In the genomic region with DNA sequence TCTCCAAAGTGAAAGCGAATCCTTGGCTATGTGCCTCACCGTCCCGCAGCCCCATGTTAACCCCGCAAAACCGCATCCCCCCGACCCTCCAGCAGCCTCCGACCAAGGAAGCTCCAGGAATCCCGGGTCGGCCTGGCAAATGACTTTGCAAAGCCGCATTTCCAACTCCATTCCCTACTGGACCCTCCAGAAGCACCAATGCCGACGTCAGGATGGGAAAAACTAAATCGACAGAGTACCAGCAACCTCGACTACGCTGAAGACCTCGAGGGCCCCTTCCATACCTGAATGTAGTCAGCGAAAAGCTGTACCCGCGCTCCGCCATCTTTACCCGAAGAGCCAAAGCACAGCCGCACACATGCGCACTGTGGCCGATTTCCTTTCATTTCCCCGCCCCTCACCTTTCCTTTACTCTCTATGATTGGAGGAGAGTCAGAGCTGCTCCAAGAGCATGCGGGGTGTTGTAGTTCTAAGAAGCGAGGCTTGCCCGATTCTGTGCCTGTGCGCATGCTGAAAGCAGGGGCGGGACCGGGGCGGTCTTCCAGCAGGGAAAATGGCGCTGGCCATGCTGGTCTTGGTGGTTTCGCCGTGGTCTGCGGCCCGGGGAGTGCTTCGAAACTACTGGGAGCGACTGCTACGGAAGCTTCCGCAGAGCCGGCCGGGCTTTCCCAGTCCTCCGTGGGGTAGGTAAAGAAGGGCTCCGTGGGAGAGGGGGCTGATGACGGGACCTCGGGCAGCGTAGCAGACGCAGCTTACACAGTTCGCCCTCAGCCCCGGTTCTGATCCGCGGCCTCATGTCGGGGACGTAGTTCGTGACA, we compare ENCODE assay signal across 1 cellular context.
A peak's percentile ranks its signal among the peaks of the same experiment; 100 is the strongest.
TF ChIP-seq lines count a peak whose summit lies in the region.

A gene (plus strand): TSS at position 543 of the 818 bp plus-strand sequence. CDS start 11 bp downstream, at position 554.
A gene (minus strand): TSS at position 341 of the 818 bp plus-strand sequence. CDS start 16 bp downstream, at position 325.

TF ChIP-seq in K562, 482 proteins besides CTCF, POLR2A, EP300 and RAD21 (continued from another document and continues in another):
- TF ChIP-seq, protein P1, sequence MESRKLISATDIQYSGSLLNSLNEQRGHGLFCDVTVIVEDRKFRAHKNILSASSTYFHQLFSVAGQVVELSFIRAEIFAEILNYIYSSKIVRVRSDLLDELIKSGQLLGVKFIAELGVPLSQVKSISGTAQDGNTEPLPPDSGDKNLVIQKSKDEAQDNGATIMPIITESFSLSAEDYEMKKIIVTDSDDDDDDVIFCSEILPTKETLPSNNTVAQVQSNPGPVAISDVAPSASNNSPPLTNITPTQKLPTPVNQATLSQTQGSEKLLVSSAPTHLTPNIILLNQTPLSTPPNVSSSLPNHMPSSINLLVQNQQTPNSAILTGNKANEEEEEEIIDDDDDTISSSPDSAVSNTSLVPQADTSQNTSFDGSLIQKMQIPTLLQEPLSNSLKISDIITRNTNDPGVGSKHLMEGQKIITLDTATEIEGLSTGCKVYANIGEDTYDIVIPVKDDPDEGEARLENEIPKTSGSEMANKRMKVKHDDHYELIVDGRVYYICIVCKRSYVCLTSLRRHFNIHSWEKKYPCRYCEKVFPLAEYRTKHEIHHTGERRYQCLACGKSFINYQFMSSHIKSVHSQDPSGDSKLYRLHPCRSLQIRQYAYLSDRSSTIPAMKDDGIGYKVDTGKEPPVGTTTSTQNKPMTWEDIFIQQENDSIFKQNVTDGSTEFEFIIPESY (CRISPR knock-in tag; IDR thresholded peaks at IDR 0.05), result 0 out of 2 replicates have a peak, but pooled peaks have one; percentile 15
- TF ChIP-seq BHLHE40 (IDR thresholded peaks at IDR 0.05; ENCODE audit: low read length) (0 out of 2 replicates have a peak, but pooled peaks have one; percentile 23), ASH1L (IDR thresholded peaks at IDR 0.05; ENCODE audit: borderline replicate concordance, low read depth, partially characterized antibody) (no peak), POLR2G (IDR thresholded peaks at IDR 0.05; ENCODE audit: low read depth, low read length) (peak; percentile 96), ZNF311 (CRISPR knock-in tag; IDR thresholded peaks at IDR 0.05) (no peak), ZBTB1 (CRISPR knock-in tag; IDR thresholded peaks at IDR 0.05; ENCODE audit: borderline replicate concordance, low read depth) (no peak), XRCC4 (IDR thresholded peaks at IDR 0.05; ENCODE audit: extremely low read depth, insufficient read depth, insufficient read length) (no peak), LCOR (CRISPR knock-in tag; IDR thresholded peaks at IDR 0.05) (no peak), XRCC5 (IDR thresholded peaks at IDR 0.05; ENCODE audit: low read depth, low read length) (peak; percentile 50; the same call in 1 of the 2 replicates), RBM39 (optimal IDR thresholded peaks at IDR 0.05; ENCODE audit: low read depth, low read length) (peak; percentile 29), GTF2A2 (tag; IDR thresholded peaks at IDR 0.05) (no peak), ZNF586 (CRISPR knock-in tag; conservative IDR thresholded peaks at IDR 0.05) (no peak), KDM1A (IDR thresholded peaks at IDR 0.05) (no peak), GATAD2B (IDR thresholded peaks at IDR 0.05; ENCODE audit: borderline replicate concordance) (no peak), ZFP1 (CRISPR knock-in tag; IDR thresholded peaks at IDR 0.05) (no peak), ZNF12 (CRISPR knock-in tag; IDR thresholded peaks at IDR 0.05) (no peak), MCM5 (IDR thresholded peaks at IDR 0.05; ENCODE audit: low read depth) (no peak), NRF1 (conservative IDR thresholded peaks at IDR 0.05 in 1 of 2, IDR thresholded peaks at IDR 0.05 in 1 of 2) (peak; percentile 99), ESRRA (IDR thresholded peaks at IDR 0.05; ENCODE audit: borderline replicate concordance, low read depth) (no peak), MTA3 (IDR thresholded peaks at IDR 0.05; ENCODE audit: borderline replicate concordance) (0 out of 2 replicates have a peak, but pooled peaks have one; percentile 20), RB1 (IDR thresholded peaks at IDR 0.05; ENCODE audit: low read depth) (peak; percentile 51), NFRKB (IDR thresholded peaks at IDR 0.05; ENCODE audit: low read depth) (peak; percentile 85), ZFPM2 (CRISPR knock-in tag; IDR thresholded peaks at IDR 0.05) (no peak), SMAD3 (CRISPR knock-in tag; conservative IDR thresholded peaks at IDR 0.05) (no peak), YY1 (IDR thresholded peaks at IDR 0.05; ENCODE audit: borderline replicate concordance in 1 of 3, control insufficient read depth in 1 of 3, extremely low read depth in 1 of 3, insufficient read depth in 3 of 3, insufficient read length in 1 of 3, insufficient replicate concordance in 2 of 3, low read depth in 1 of 3, low read length in 2 of 3) (peak; percentile 92 to 94 (median 93)), CREM (IDR thresholded peaks at IDR 0.05; ENCODE audit: low read depth) (peak; percentile 63), HOXB6 (CRISPR knock-in tag; IDR thresholded peaks at IDR 0.05; ENCODE audit: borderline replicate concordance) (no peak), TCF3 (CRISPR knock-in tag; IDR thresholded peaks at IDR 0.05) (0 out of 2 replicates have a peak, but pooled peaks have one; percentile 16), TAF15 (IDR thresholded peaks at IDR 0.05; ENCODE audit: low read depth, low read length) (no peak), ZBTB8A (IDR thresholded peaks at IDR 0.05; ENCODE audit: partially characterized antibody) (no peak), MCM3 (IDR thresholded peaks at IDR 0.05) (no peak), PRPF4 (IDR thresholded peaks at IDR 0.05; ENCODE audit: insufficient read depth, low read depth, low read length, poor library complexity, severe bottlenecking) (no peak), RNF2 (IDR thresholded peaks at IDR 0.05) (no peak), BCL6 (CRISPR knock-in tag; IDR thresholded peaks at IDR 0.05) (no peak), SIN3B (IDR thresholded peaks at IDR 0.05; ENCODE audit: low read depth) (peak; percentile 68), MCM2 (IDR thresholded peaks at IDR 0.05; ENCODE audit: low read depth) (no peak), SMARCA4 (IDR thresholded peaks at IDR 0.05) (0 out of 2 replicates have a peak, but pooled peaks have one; percentile 17)
- TF ChIP-seq, protein P2, sequence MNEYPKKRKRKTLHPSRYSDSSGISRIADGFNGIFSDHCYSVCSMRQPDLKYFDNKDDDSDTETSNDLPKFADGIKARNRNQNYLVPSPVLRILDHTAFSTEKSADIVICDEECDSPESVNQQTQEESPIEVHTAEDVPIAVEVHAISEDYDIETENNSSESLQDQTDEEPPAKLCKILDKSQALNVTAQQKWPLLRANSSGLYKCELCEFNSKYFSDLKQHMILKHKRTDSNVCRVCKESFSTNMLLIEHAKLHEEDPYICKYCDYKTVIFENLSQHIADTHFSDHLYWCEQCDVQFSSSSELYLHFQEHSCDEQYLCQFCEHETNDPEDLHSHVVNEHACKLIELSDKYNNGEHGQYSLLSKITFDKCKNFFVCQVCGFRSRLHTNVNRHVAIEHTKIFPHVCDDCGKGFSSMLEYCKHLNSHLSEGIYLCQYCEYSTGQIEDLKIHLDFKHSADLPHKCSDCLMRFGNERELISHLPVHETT (CRISPR knock-in tag; conservative IDR thresholded peaks at IDR 0.05 in 1 of 2, IDR thresholded peaks at IDR 0.05 in 1 of 2), result no peak
- TF ChIP-seq, protein P3, sequence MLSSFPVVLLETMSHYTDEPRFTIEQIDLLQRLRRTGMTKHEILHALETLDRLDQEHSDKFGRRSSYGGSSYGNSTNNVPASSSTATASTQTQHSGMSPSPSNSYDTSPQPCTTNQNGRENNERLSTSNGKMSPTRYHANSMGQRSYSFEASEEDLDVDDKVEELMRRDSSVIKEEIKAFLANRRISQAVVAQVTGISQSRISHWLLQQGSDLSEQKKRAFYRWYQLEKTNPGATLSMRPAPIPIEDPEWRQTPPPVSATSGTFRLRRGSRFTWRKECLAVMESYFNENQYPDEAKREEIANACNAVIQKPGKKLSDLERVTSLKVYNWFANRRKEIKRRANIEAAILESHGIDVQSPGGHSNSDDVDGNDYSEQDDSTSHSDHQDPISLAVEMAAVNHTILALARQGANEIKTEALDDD (IDR thresholded peaks at IDR 0.05), result no peak
- TF ChIP-seq, protein P4, sequence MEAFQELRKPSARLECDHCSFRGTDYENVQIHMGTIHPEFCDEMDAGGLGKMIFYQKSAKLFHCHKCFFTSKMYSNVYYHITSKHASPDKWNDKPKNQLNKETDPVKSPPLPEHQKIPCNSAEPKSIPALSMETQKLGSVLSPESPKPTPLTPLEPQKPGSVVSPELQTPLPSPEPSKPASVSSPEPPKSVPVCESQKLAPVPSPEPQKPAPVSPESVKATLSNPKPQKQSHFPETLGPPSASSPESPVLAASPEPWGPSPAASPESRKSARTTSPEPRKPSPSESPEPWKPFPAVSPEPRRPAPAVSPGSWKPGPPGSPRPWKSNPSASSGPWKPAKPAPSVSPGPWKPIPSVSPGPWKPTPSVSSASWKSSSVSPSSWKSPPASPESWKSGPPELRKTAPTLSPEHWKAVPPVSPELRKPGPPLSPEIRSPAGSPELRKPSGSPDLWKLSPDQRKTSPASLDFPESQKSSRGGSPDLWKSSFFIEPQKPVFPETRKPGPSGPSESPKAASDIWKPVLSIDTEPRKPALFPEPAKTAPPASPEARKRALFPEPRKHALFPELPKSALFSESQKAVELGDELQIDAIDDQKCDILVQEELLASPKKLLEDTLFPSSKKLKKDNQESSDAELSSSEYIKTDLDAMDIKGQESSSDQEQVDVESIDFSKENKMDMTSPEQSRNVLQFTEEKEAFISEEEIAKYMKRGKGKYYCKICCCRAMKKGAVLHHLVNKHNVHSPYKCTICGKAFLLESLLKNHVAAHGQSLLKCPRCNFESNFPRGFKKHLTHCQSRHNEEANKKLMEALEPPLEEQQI (IDR thresholded peaks at IDR 0.05), result no peak
- TF ChIP-seq, protein P5, sequence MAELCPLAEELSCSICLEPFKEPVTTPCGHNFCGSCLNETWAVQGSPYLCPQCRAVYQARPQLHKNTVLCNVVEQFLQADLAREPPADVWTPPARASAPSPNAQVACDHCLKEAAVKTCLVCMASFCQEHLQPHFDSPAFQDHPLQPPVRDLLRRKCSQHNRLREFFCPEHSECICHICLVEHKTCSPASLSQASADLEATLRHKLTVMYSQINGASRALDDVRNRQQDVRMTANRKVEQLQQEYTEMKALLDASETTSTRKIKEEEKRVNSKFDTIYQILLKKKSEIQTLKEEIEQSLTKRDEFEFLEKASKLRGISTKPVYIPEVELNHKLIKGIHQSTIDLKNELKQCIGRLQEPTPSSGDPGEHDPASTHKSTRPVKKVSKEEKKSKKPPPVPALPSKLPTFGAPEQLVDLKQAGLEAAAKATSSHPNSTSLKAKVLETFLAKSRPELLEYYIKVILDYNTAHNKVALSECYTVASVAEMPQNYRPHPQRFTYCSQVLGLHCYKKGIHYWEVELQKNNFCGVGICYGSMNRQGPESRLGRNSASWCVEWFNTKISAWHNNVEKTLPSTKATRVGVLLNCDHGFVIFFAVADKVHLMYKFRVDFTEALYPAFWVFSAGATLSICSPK (IDR thresholded peaks at IDR 0.05; ENCODE audit: borderline replicate concordance), result no peak
- TF ChIP-seq, protein P6, sequence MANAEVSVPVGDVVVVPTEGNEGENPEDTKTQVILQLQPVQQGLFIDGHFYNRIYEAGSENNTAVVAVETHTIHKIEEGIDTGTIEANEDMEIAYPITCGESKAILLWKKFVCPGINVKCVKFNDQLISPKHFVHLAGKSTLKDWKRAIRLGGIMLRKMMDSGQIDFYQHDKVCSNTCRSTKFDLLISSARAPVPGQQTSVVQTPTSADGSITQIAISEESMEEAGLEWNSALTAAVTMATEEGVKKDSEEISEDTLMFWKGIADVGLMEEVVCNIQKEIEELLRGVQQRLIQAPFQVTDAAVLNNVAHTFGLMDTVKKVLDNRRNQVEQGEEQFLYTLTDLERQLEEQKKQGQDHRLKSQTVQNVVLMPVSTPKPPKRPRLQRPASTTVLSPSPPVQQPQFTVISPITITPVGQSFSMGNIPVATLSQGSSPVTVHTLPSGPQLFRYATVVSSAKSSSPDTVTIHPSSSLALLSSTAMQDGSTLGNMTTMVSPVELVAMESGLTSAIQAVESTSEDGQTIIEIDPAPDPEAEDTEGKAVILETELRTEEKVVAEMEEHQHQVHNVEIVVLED (CRISPR knock-in tag; IDR thresholded peaks at IDR 0.05), result no peak
- TF ChIP-seq, protein P7, sequence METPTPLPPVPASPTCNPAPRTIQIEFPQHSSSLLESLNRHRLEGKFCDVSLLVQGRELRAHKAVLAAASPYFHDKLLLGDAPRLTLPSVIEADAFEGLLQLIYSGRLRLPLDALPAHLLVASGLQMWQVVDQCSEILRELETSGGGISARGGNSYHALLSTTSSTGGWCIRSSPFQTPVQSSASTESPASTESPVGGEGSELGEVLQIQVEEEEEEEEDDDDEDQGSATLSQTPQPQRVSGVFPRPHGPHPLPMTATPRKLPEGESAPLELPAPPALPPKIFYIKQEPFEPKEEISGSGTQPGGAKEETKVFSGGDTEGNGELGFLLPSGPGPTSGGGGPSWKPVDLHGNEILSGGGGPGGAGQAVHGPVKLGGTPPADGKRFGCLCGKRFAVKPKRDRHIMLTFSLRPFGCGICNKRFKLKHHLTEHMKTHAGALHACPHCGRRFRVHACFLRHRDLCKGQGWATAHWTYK (CRISPR knock-in tag; IDR thresholded peaks at IDR 0.05), result no peak
- TF ChIP-seq, protein P8, sequence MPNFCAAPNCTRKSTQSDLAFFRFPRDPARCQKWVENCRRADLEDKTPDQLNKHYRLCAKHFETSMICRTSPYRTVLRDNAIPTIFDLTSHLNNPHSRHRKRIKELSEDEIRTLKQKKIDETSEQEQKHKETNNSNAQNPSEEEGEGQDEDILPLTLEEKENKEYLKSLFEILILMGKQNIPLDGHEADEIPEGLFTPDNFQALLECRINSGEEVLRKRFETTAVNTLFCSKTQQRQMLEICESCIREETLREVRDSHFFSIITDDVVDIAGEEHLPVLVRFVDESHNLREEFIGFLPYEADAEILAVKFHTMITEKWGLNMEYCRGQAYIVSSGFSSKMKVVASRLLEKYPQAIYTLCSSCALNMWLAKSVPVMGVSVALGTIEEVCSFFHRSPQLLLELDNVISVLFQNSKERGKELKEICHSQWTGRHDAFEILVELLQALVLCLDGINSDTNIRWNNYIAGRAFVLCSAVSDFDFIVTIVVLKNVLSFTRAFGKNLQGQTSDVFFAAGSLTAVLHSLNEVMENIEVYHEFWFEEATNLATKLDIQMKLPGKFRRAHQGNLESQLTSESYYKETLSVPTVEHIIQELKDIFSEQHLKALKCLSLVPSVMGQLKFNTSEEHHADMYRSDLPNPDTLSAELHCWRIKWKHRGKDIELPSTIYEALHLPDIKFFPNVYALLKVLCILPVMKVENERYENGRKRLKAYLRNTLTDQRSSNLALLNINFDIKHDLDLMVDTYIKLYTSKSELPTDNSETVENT (CRISPR knock-in tag; IDR thresholded peaks at IDR 0.05), result 0 out of 2 replicates have a peak, but pooled peaks have one; percentile 52
- TF ChIP-seq, protein P9, sequence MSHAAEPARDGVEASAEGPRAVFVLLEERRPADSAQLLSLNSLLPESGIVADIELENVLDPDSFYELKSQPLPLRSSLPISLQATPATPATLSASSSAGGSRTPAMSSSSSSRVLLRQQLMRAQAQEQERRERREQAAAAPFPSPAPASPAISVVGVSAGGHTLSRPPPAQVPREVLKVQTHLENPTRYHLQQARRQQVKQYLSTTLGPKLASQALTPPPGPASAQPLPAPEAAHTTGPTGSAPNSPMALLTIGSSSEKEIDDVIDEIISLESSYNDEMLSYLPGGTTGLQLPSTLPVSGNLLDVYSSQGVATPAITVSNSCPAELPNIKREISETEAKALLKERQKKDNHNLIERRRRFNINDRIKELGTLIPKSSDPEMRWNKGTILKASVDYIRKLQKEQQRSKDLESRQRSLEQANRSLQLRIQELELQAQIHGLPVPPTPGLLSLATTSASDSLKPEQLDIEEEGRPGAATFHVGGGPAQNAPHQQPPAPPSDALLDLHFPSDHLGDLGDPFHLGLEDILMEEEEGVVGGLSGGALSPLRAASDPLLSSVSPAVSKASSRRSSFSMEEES (CRISPR knock-in tag; IDR thresholded peaks at IDR 0.05), result no peak
